Comparison of ENCODE assay signal across 33 cellular contexts in the genomic region with DNA sequence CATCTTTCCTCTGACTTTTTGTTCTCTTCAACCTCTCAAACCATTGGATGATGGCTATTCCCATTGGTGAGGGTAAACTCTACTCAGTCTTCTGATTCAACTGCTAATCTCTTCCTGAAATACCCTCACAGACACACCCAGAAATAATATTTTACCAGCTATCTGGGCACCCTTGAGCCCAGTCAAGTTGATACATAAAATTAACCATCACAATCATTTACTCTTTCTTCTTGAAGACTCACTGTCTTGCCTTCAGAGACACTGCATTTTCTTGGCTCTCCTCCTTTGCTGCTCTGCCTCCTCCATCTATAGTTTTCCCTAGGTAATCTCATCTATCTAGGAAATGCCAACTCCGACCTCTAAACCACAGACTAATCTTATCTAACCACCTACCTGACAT.
"Had no signal": no experiment of that assay in that cellular context is flagged by ENCODE, and none has a peak within 500 bp of the region (broad histone marks: within the 10 kb centered on the region; RNA-seq: fewer than 3 reads in every experiment).

No MANE protein-coding gene starts in this region.

- H3K27me3 ChIP-seq: adrenal gland, ascending aorta, body of pancreas, breast epithelium, cardiac muscle cell had no signal

- FAIRE-seq: astrocyte, bronchial epithelial cell had no signal

- H3K27ac ChIP-seq: adrenal gland, ascending aorta, body of pancreas, brain microvascular endothelial cell, breast epithelium, cardiac muscle cell had no signal

- H3K4me3 ChIP-seq: adrenal gland, ascending aorta, body of pancreas, breast epithelium, cardiac muscle cell had no signal

- H3K9me3 ChIP-seq: adrenal gland, ascending aorta, body of pancreas, breast epithelium had no signal

- H3K4me1 ChIP-seq: adrenal gland, ascending aorta, body of pancreas, breast epithelium had no signal

- ATAC-seq: activated naive CD4-positive, alpha-beta T cell treated with anti-CD3 and anti-CD28 coated beads, Interleukin-2, amount 50 U/mL, for 72 hours; activated naive CD8-positive, alpha-beta T cell treated with anti-CD3 and anti-CD28 coated beads, Interleukin-2, amount 50 U/mL, for 24 hours; activated T-cell treated with anti-CD3 and anti-CD28 coated beads, Interleukin-2, amount 50 U/mL, for 4 hours; activated T-cell treated with anti-CD3 and anti-CD28 coated beads, Interleukin-2, amount 50 U/mL, for 72 hours; activated T-helper 17 cell treated with anti-CD3 and anti-CD28 coated beads, Interleukin-2, amount 50 U/mL, for 72 hours; body of pancreas had no signal

- DNase-seq: activated effector memory CD4-positive, alpha-beta T cell treated with anti-CD3 and anti-CD28 coated beads, Interleukin-2, amount 50 U/mL, for 16 hours; activated effector memory CD4-positive, alpha-beta T cell treated with Interleukin-2 at 50 U/mL for 16 hours; activated gamma-delta T cell; activated gamma-delta T cell treated with Interleukin-2 at 50 U/mL for 16 hours; activated naive CD4-positive, alpha-beta T cell; activated naive CD4-positive, alpha-beta T cell treated with anti-CD3 and anti-CD28 coated beads for 36 hours; activated naive CD4-positive, alpha-beta T cell treated with anti-CD3 and anti-CD28 coated beads, Interleukin-2, amount 10 ng/mL, durations not matched to agents 7 days and 5 days; activated naive CD4-positive, alpha-beta T cell treated with anti-CD3 and anti-CD28 coated beads, Interleukin-2, amount 50 U/mL, for 16 hours; activated naive CD4-positive, alpha-beta T cell treated with Interleukin-2 at 50 U/mL for 16 hours; activated naive CD8-positive, alpha-beta T cell treated with anti-CD3 and anti-CD28 coated beads for 36 hours; activated naive CD8-positive, alpha-beta T cell treated with anti-CD3 and anti-CD28 coated beads, Interleukin-2, amount 10 ng/mL, durations not matched to agents 7 days and 5 days; activated naive CD8-positive, alpha-beta T cell treated with anti-CD3 and anti-CD28 coated beads, Interleukin-2, amount 50 U/mL, for 24 hours; activated T-cell treated with anti-CD3 and anti-CD28 coated beads, Interleukin-2, amount 50 U/mL, for 24 hours; activated T-cell treated with anti-CD3 and anti-CD28 coated beads, Interleukin-2, amount 50 U/mL, for 4 hours; activated T-cell treated with anti-CD3 and anti-CD28 coated beads, Interleukin-2, amount 50 U/mL, for 48 hours; activated T-cell treated with anti-CD3 and anti-CD28 coated beads, Interleukin-2, amount 50 U/mL, for 72 hours; adrenal gland; amniotic stem cell; amygdala; anterior cingulate cortex; aorta; body of pancreas; brain microvascular endothelial cell; caudate nucleus; central memory CD4-positive, alpha-beta T cell; cerebellar nuclear complex had no signal

- H3K36me3 ChIP-seq: adrenal gland, ascending aorta, brain microvascular endothelial cell, breast epithelium, cardiac muscle cell had no signal
